Comparison of ENCODE assay signal across 25 cellular contexts in genomic region chr7:100620804-100621203, GRCh38. TPM values are rescaled to one million over a fixed set of nuclear protein-coding genes. Genes with fewer than 3 reads are reported as not detected.
"Had no signal": no experiment of that assay in that cellular context is flagged by ENCODE, and none has a peak within 500 bp of the region (broad histone marks: within the 10 kb centered on the region; RNA-seq: fewer than 3 reads in every experiment).

No MANE protein-coding gene starts in this region.

- H3K9me3 ChIP-seq: esophagus squamous epithelium, neutrophil, ovary, right atrium auricular region, sigmoid colon had no signal

- H3K4me3 ChIP-seq: esophagus squamous epithelium, hepatocyte, lung, ovary, right atrium auricular region, sigmoid colon, skin epidermis had no signal

- H3K36me3 Mint-ChIP-seq: natural killer cell treated with Interleukin-12 subunit alpha and Interleukin-12 subunit beta and Interleukin-15 and Interleukin-18, amount 100 ng/mL, for 72 hours had no signal

- H3K27ac ChIP-seq: epithelial cell of prostate, esophagus squamous epithelium, hepatocyte, neutrophil, ovary, right atrium auricular region, sigmoid colon, skin epidermis had no signal

- ATAC-seq: effector memory CD8-positive, alpha-beta T cell; left colon; left ventricle myocardium superior; natural killer cell treated with Interleukin-12 subunit alpha and Interleukin-12 subunit beta and Interleukin-15 and Interleukin-18, amount 100 ng/mL, for 72 hours had no signal

- H3K4me3 Mint-ChIP-seq: dendritic cell treated with granulocyte-macrophage colony-stimulating factor and Interleukin-4, amounts not matched to agents 40 ng/mL and 50 ng/mL, for 4 days; effector memory CD8-positive, alpha-beta T cell; natural killer cell treated with Interleukin-12 subunit alpha and Interleukin-12 subunit beta and Interleukin-15 and Interleukin-18, amount 100 ng/mL, for 72 hours; type B pancreatic cell had no signal

- H3K79me2 ChIP-seq: hepatocyte had no signal

- H3K9me3 Mint-ChIP-seq: dendritic cell treated with granulocyte-macrophage colony-stimulating factor and Interleukin-4, amounts not matched to agents 40 ng/mL and 50 ng/mL, for 4 days; effector memory CD8-positive, alpha-beta T cell; natural killer cell treated with Interleukin-12 subunit alpha and Interleukin-12 subunit beta and Interleukin-15 and Interleukin-18, amount 100 ng/mL, for 72 hours; type B pancreatic cell had no signal

- H3K27me3 Mint-ChIP-seq: effector memory CD8-positive, alpha-beta T cell; natural killer cell treated with Interleukin-12 subunit alpha and Interleukin-12 subunit beta and Interleukin-15 and Interleukin-18, amount 100 ng/mL, for 72 hours; type B pancreatic cell had no signal

- FAIRE-seq: colon, urothelium cell line had no signal

- H3K4me2 ChIP-seq: hepatocyte had no signal

- H2AFZ ChIP-seq: hepatocyte had no signal

- DNase-seq: cerebellar nuclear complex; effector memory CD8-positive, alpha-beta T cell; esophagus squamous epithelium; foreskin fibroblast; head of caudate nucleus; left colon; left ventricle myocardium superior; mesenchymal stem cell; midbrain; ovary; sigmoid colon; stimulated activated CD4-positive, alpha-beta T cell treated with anti-CD3 and anti-CD28 coated beads, Interleukin-2, amount 100 ng/mL, for 24 hours; stimulated activated CD4-positive, alpha-beta T cell treated with anti-CD3 and anti-CD28 coated beads, Interleukin-4, amount 100 ng/mL, for 4 hours; stimulated activated naive CD4-positive, alpha-beta T cell had no signal

- H3K27me3 ChIP-seq: esophagus squamous epithelium, hepatocyte, ovary, right atrium auricular region, sigmoid colon had no signal

- H3K36me3 ChIP-seq: ovary, right atrium auricular region, sigmoid colon had no signal

- H3K27ac Mint-ChIP-seq: effector memory CD8-positive, alpha-beta T cell; natural killer cell treated with Interleukin-12 subunit alpha and Interleukin-12 subunit beta and Interleukin-15 and Interleukin-18, amount 100 ng/mL, for 72 hours; type B pancreatic cell had no signal

- H3K4me1 ChIP-seq: right atrium auricular region, sigmoid colon had no signal

RNA-seq across cellular contexts. Expression of gene TFR2, which starts 20.5 kb away (rescaled TPM):
- total RNA-seq: left ventricle myocardium superior had no signal
